Comparison of ENCODE assay signal across 8 cellular contexts in genomic region chr2:224449212-224450147, GRCh38.
DNase-seq lines count a peak whose midpoint lies in the region; ATAC-seq and TF ChIP-seq lines count a peak whose summit lies in the region.

No MANE protein-coding gene starts in this region.

- in situ Hi-C loops in astrocyte of the cerebellum (cut with HindIII; ENCODE audit: low sequenced_read_pairs), result no loop called here

- no peak for TF ChIP-seq EP300 in Ishikawa (IDR thresholded peaks at IDR 0.05; ENCODE audit: borderline replicate concordance)

- TF ChIP-seq RAD21 in Ishikawa (IDR thresholded peaks at IDR 0.05; ENCODE audit: low read depth), result peak; percentile 43

- H3K4me3 ChIP-seq in astrocyte of the cerebellum (ENCODE audit: low read depth, low read length), result no peak overlapping the region

- peak; percentile 77 for TF ChIP-seq CTCF in astrocyte of the cerebellum (IDR thresholded peaks at IDR 0.05; ENCODE audit: low read depth, low read length, missing control alignments)

- DNase-seq in DMS53 (lab: John Stamatoyannopoulos, UW) (peak; percentile 30), DMS53 treated with DMSO at 0.1 percent for 48 hours (lab: John Stamatoyannopoulos, UW; ENCODE audit: unreplicated experiment) (no peak), astrocyte of the cerebellum (ENCODE audit: low read depth) (no peak), medulla oblongata (ENCODE audit: extremely low spot score) (peak; percentile 15), putamen (ENCODE audit: low spot score) (no peak)

- ATAC-seq in GM21360 (IDR thresholded peaks at IDR 0.05; ENCODE audit: unreplicated experiment) (no peak), GM18907 (IDR thresholded peaks at IDR 0.05; ENCODE audit: unreplicated experiment) (no peak)

TF ChIP-seq in Ishikawa, 13 proteins besides CTCF, POLR2A, EP300 and RAD21:
- TF ChIP-seq USF1 (IDR thresholded peaks at IDR 0.05) (0 out of 2 replicates have a peak, but pooled peaks have one; percentile 8), TAF1 (IDR thresholded peaks at IDR 0.05; ENCODE audit: low read depth) (no peak), NFIC (IDR thresholded peaks at IDR 0.05) (no peak), FOXM1 (IDR thresholded peaks at IDR 0.05; ENCODE audit: borderline replicate concordance, low read depth) (no peak), TEAD4 (IDR thresholded peaks at IDR 0.05) (no peak), MAX (IDR thresholded peaks at IDR 0.05) (no peak), REST (IDR thresholded peaks at IDR 0.05; ENCODE audit: low read depth) (no peak)

Comparison
In these comparisons a context has a peak if more than half of its experiments do, and no peak if none do; other contexts are left out.
1. DNase-seq: peak in DMS53 (single experiment) and medulla oblongata (single experiment); none in DMS53 treated with DMSO at 0.1 percent for 48 hours (single experiment), astrocyte of the cerebellum (single experiment) and putamen (single experiment).